ENCODE assay signal across 8 cellular contexts in the genomic region with DNA sequence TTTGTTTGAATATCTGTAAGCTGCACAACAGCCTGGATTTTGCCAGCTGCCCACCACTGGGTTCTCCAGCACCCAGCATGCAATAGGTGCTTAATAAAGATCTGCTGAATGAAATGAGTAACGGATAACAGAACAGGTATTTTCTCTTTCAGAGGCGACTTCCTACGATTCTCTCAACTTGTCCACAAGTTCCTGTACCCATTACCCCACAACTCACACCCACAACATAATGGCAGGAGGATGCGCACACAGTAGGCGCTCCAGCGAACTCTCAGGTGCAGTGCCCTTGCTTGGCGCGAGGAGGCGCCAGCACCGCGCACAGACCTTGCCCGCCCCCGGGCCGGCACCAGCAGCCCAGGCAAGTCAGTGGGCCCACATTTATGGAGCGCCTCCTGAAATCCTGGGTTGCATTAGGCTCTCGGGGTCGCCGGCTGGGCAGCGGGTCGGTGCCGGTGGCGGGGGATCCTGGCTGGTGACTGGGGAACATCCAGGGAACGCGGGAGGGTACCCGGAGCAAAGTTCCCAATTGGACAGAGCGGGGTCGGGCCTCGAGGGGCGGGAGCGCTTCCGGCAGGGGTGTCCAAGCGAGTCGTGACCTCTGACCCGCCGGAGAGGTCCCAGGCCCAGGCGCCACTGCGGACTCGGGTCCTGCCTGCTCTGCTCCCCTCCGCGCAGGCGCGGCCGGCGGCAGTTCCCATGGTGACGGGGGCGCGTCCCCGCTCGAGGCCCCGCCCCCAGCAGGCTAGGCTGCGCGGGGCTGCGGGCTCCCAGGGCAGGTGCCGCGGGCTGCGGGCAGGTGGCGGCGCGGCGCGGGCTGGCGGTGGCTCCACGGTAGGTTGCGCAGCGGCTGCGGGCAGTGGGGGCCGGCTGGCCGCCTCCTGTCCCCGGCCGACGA. TPM values are rescaled to one million over a fixed set of nuclear protein-coding genes. Genes with fewer than 3 reads are reported as not detected.
DNase-seq lines count a peak whose midpoint lies in the region; ATAC-seq, FAIRE-seq and TF ChIP-seq lines count a peak whose summit lies in the region.

A gene (plus strand): TSS at position 775 of the 895 bp plus-strand sequence. CDS start 75,284 bp downstream, outside the sequence.

- peak within 1 kb of the TSS; percentile 99 for H3K9ac ChIP-seq in keratinocyte (ENCODE audit: control insufficient read depth, extremely low read depth, insufficient read depth, low read length)

- no peaks in the 10 kb centered on the region for H3K9me3 ChIP-seq in keratinocyte (ENCODE audit: control insufficient read depth, low read depth, low read length)

- TF ChIP-seq CTCF in keratinocyte (optimal IDR thresholded peaks at IDR 0.05 in 1 of 3, IDR thresholded peaks at IDR 0.05 in 1 of 3, conservative IDR thresholded peaks at IDR 0.05 in 1 of 3; ENCODE audit: extremely low read depth in 1 of 3, insufficient read depth in 2 of 3, low read length in 3 of 3), result peak; percentile 94 to 100 (median 98)

- H3K4me3 ChIP-seq in keratinocyte (ENCODE audit: control insufficient read depth in 2 of 3, extremely low read depth in 1 of 3, insufficient read depth in 2 of 3, low read depth in 1 of 3, low read length in 3 of 3), result peak within 1 kb of the TSS; percentile 80 to 92 (median 91)

- peak; percentile 17 for DNase-seq in DMS79 (lab: John Stamatoyannopoulos, UW)
- peak; percentile 41 for DNase-seq in NCI-H345 treated with DMSO at 0.1 percent for 48 hours (lab: John Stamatoyannopoulos, UW; ENCODE audit: unreplicated experiment)
- DNase-seq in activated CD4-positive, CD25-positive, alpha-beta regulatory T cell treated with anti-CD3 and anti-CD28 coated beads, Interleukin-2, amount 50 U/mL, for 72 hours, result peak; percentile 90
- DNase-seq in cerebellar nuclear complex (lab: John Stamatoyannopoulos, UW), result peak; percentile 16 to 40
- DNase-seq in keratinocyte (ENCODE audit: low read depth, low spot score), result no peak
- DNase-seq in stimulated activated CD4-positive, alpha-beta T cell treated with anti-CD3 and anti-CD28 coated beads, Interleukin-12 subunit alpha, Interleukin-12 subunit beta, amount 100 ng/mL, for 4 hours, result peak; percentile 88

- H3K27ac ChIP-seq in keratinocyte (ENCODE audit: control insufficient read depth, insufficient read depth, low read length), result peak within 1 kb of the TSS; percentile 93

- dilution Hi-C loops in keratinocyte (cut with MboI; ENCODE audit: extremely low pct_ligation_motif_present, low sequenced_read_pairs), result no loop called here

- H3K4me1 ChIP-seq in keratinocyte (ENCODE audit: control insufficient read depth, extremely low read depth, insufficient read depth, low read length), result peaks cover 40% of the 10 kb centered on the region

- peaks cover 40% of the 10 kb centered on the region for H3K79me2 ChIP-seq in keratinocyte (ENCODE audit: control insufficient read depth, insufficient read depth, low read length)

- H3K36me3 ChIP-seq in keratinocyte (ENCODE audit: control insufficient read depth in 2 of 2, extremely low read depth in 1 of 2, insufficient read depth in 2 of 2, low read length in 2 of 2), result no peaks in the 10 kb centered on the region

- no peak for FAIRE-seq in keratinocyte (lab: Jason Lieb, UNC)

- peak within 1 kb of the TSS; percentile 92 for H3K4me2 ChIP-seq in keratinocyte (ENCODE audit: control insufficient read depth, extremely low read depth, insufficient read depth, low read depth, low read length)

- ATAC-seq in HG02588 (IDR thresholded peaks at IDR 0.05; ENCODE audit: unreplicated experiment) (peak; percentile 77), GM18519 (IDR thresholded peaks at IDR 0.05; ENCODE audit: low FRiP score, unreplicated experiment) (no peak)

- no peaks in the 10 kb centered on the region for H3K9me1 ChIP-seq in keratinocyte (ENCODE audit: control insufficient read depth, extremely low read depth, insufficient read depth, low read length)

- no peaks in the 10 kb centered on the region for H3K27me3 ChIP-seq in keratinocyte (ENCODE audit: control insufficient read depth, extremely low read depth, insufficient read depth, low read length)

- H4K20me1 ChIP-seq in keratinocyte (ENCODE audit: control insufficient read depth, extremely low read depth, insufficient read depth, low read length), result no peaks in the 10 kb centered on the region

- H2AFZ ChIP-seq in keratinocyte (ENCODE audit: control insufficient read depth, low read length), result peak within 1 kb of the TSS; percentile 87

RNA-seq across cellular contexts. Expression of the gene that starts here (rescaled TPM):
- 15.3 to 17.4 TPM (median 15.4 TPM) in 3 replicates for polyA plus RNA-seq in keratinocyte
- polyA plus RNA-seq in keratinocyte (2011; ENCODE audit: low read depth), result 10.4 TPM
- 15.3 and 19.5 TPM in 2 replicates for polyA plus RNA-seq in keratinocyte (2011; cell fraction: cytosol; rRNA removed)
- 49.4 and 50.0 TPM in 2 replicates for polyA plus RNA-seq in keratinocyte (2011; cell fraction: nucleus; rRNA removed)
- 16.1 and 19.0 TPM in 2 replicates for polyA plus RNA-seq in keratinocyte (2012; ENCODE audit: low replicate concordance)
- 36.5 to 48.2 TPM (median 39.6 TPM) in 3 replicates for polyA minus RNA-seq in keratinocyte
- polyA minus RNA-seq in keratinocyte (2011; cell fraction: cytosol; rRNA and poly(A)+ RNA removed), result 24.7 TPM
- 62.6 and 98.8 TPM in 2 replicates for polyA minus RNA-seq in keratinocyte (2011; cell fraction: nucleus; rRNA and poly(A)+ RNA removed)
